ENCODE assay signal across 1 cellular context in the genomic region with DNA sequence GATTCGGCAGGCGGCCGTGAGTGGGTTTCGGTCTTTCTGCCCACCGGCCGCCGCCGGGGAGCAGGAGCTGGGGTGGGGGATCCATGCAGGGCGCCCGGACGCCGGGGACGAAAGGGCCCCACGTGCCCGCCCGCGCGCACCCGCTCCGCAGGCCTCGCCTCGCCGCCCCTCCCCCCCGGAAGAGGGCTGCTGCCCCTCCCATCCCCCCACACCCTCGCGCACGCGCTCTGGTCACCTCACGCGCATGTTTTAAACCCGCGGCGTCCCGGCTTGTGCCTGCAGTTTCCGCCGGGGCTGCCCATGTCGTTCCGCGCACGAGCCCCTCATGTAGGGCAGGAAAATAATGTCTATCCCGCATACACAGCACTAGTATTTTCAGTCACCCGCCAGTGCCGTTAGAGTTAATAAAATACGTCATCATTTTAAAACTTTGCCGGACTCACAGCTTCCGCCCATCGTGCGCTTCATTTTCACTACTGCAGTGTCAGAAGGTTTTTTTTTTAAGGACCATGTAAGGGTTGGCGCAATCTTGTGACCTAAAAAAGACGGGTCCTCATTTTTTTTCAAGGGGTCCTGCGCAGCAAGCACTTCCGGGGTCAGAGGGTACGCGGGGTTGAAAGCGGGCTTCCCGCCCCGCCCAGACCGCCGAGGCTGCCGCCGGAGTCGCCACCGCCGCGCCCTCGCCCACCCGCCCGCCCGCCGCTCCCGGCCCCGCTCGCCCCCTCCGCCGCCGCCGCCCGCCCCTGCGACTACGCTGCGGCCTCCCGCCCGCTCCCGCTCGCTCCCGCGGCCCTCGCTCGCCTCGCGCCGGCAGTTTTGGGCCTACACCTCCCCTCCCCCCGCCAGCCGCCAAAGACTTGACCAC.
TF ChIP-seq lines count a peak whose summit lies in the region.

A gene (plus strand): TSS at position 640 of the 865 bp plus-strand sequence. CDS start 267 bp downstream, outside the sequence.

TF ChIP-seq in K562, 482 proteins besides CTCF, POLR2A, EP300 and RAD21 (continued from another document and continues in another):
- TF ChIP-seq, protein P1, sequence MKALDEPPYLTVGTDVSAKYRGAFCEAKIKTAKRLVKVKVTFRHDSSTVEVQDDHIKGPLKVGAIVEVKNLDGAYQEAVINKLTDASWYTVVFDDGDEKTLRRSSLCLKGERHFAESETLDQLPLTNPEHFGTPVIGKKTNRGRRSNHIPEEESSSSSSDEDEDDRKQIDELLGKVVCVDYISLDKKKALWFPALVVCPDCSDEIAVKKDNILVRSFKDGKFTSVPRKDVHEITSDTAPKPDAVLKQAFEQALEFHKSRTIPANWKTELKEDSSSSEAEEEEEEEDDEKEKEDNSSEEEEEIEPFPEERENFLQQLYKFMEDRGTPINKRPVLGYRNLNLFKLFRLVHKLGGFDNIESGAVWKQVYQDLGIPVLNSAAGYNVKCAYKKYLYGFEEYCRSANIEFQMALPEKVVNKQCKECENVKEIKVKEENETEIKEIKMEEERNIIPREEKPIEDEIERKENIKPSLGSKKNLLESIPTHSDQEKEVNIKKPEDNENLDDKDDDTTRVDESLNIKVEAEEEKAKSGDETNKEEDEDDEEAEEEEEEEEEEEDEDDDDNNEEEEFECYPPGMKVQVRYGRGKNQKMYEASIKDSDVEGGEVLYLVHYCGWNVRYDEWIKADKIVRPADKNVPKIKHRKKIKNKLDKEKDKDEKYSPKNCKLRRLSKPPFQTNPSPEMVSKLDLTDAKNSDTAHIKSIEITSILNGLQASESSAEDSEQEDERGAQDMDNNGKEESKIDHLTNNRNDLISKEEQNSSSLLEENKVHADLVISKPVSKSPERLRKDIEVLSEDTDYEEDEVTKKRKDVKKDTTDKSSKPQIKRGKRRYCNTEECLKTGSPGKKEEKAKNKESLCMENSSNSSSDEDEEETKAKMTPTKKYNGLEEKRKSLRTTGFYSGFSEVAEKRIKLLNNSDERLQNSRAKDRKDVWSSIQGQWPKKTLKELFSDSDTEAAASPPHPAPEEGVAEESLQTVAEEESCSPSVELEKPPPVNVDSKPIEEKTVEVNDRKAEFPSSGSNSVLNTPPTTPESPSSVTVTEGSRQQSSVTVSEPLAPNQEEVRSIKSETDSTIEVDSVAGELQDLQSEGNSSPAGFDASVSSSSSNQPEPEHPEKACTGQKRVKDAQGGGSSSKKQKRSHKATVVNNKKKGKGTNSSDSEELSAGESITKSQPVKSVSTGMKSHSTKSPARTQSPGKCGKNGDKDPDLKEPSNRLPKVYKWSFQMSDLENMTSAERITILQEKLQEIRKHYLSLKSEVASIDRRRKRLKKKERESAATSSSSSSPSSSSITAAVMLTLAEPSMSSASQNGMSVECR (CRISPR knock-in tag; IDR thresholded peaks at IDR 0.05), result no peak
- TF ChIP-seq STAG1 (CRISPR knock-in tag; IDR thresholded peaks at IDR 0.05; ENCODE audit: borderline replicate concordance) (no peak), ZEB2 (IDR thresholded peaks at IDR 0.05) (no peak), ZNF212 (CRISPR knock-in tag; IDR thresholded peaks at IDR 0.05) (no peak), HEY1 (CRISPR knock-in tag; IDR thresholded peaks at IDR 0.05; ENCODE audit: borderline replicate concordance) (no peak), ZNF347 (CRISPR knock-in tag; IDR thresholded peaks at IDR 0.05; ENCODE audit: low read depth) (no peak), ZNF75A (CRISPR knock-in tag; IDR thresholded peaks at IDR 0.05) (no peak), SRSF1 (IDR thresholded peaks at IDR 0.05; ENCODE audit: low read depth, low read length) (no peak), HDAC6 (IDR thresholded peaks at IDR 0.05; ENCODE audit: low read depth, low read length) (no peak), POLR3G (IDR thresholded peaks at IDR 0.05; ENCODE audit: extremely low read depth, insufficient read length, insufficient replicate concordance) (no peak), ZNF408 (CRISPR knock-in tag; IDR thresholded peaks at IDR 0.05; ENCODE audit: low read depth) (no peak), ADNP (tag; IDR thresholded peaks at IDR 0.05) (no peak), PHF21A (IDR thresholded peaks at IDR 0.05; ENCODE audit: borderline replicate concordance, low read depth) (no peak), CSDE1 (IDR thresholded peaks at IDR 0.05) (no peak), C11orf30 (IDR thresholded peaks at IDR 0.05; ENCODE audit: low read depth) (peak; percentile 69), GTF2A2 (tag; IDR thresholded peaks at IDR 0.05) (no peak), ZBTB1 (CRISPR knock-in tag; IDR thresholded peaks at IDR 0.05; ENCODE audit: borderline replicate concordance, low read depth) (peak; percentile 12; the same call in 1 of the 2 replicates)
- TF ChIP-seq, protein P2, sequence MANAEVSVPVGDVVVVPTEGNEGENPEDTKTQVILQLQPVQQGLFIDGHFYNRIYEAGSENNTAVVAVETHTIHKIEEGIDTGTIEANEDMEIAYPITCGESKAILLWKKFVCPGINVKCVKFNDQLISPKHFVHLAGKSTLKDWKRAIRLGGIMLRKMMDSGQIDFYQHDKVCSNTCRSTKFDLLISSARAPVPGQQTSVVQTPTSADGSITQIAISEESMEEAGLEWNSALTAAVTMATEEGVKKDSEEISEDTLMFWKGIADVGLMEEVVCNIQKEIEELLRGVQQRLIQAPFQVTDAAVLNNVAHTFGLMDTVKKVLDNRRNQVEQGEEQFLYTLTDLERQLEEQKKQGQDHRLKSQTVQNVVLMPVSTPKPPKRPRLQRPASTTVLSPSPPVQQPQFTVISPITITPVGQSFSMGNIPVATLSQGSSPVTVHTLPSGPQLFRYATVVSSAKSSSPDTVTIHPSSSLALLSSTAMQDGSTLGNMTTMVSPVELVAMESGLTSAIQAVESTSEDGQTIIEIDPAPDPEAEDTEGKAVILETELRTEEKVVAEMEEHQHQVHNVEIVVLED (CRISPR knock-in tag; IDR thresholded peaks at IDR 0.05), result no peak
- TF ChIP-seq, protein P3, sequence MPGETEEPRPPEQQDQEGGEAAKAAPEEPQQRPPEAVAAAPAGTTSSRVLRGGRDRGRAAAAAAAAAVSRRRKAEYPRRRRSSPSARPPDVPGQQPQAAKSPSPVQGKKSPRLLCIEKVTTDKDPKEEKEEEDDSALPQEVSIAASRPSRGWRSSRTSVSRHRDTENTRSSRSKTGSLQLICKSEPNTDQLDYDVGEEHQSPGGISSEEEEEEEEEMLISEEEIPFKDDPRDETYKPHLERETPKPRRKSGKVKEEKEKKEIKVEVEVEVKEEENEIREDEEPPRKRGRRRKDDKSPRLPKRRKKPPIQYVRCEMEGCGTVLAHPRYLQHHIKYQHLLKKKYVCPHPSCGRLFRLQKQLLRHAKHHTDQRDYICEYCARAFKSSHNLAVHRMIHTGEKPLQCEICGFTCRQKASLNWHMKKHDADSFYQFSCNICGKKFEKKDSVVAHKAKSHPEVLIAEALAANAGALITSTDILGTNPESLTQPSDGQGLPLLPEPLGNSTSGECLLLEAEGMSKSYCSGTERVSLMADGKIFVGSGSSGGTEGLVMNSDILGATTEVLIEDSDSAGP (CRISPR knock-in tag; IDR thresholded peaks at IDR 0.05), result no peak
- TF ChIP-seq, protein P4, sequence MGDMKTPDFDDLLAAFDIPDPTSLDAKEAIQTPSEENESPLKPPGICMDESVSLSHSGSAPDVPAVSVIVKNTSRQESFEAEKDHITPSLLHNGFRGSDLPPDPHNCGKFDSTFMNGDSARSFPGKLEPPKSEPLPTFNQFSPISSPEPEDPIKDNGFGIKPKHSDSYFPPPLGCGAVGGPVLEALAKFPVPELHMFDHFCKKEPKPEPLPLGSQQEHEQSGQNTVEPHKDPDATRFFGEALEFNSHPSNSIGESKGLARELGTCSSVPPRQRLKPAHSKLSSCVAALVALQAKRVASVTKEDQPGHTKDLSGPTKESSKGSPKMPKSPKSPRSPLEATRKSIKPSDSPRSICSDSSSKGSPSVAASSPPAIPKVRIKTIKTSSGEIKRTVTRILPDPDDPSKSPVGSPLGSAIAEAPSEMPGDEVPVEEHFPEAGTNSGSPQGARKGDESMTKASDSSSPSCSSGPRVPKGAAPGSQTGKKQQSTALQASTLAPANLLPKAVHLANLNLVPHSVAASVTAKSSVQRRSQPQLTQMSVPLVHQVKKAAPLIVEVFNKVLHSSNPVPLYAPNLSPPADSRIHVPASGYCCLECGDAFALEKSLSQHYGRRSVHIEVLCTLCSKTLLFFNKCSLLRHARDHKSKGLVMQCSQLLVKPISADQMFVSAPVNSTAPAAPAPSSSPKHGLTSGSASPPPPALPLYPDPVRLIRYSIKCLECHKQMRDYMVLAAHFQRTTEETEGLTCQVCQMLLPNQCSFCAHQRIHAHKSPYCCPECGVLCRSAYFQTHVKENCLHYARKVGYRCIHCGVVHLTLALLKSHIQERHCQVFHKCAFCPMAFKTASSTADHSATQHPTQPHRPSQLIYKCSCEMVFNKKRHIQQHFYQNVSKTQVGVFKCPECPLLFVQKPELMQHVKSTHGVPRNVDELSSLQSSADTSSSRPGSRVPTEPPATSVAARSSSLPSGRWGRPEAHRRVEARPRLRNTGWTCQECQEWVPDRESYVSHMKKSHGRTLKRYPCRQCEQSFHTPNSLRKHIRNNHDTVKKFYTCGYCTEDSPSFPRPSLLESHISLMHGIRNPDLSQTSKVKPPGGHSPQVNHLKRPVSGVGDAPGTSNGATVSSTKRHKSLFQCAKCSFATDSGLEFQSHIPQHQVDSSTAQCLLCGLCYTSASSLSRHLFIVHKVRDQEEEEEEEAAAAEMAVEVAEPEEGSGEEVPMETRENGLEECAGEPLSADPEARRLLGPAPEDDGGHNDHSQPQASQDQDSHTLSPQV (IDR thresholded peaks at IDR 0.05), result no peak
- TF ChIP-seq, protein P5, sequence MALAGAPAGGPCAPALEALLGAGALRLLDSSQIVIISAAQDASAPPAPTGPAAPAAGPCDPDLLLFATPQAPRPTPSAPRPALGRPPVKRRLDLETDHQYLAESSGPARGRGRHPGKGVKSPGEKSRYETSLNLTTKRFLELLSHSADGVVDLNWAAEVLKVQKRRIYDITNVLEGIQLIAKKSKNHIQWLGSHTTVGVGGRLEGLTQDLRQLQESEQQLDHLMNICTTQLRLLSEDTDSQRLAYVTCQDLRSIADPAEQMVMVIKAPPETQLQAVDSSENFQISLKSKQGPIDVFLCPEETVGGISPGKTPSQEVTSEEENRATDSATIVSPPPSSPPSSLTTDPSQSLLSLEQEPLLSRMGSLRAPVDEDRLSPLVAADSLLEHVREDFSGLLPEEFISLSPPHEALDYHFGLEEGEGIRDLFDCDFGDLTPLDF (CRISPR knock-in tag; IDR thresholded peaks at IDR 0.05), result no peak
- TF ChIP-seq, protein P6, sequence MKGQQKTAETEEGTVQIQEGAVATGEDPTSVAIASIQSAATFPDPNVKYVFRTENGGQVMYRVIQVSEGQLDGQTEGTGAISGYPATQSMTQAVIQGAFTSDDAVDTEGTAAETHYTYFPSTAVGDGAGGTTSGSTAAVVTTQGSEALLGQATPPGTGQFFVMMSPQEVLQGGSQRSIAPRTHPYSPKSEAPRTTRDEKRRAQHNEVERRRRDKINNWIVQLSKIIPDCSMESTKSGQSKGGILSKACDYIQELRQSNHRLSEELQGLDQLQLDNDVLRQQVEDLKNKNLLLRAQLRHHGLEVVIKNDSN (CRISPR knock-in tag; IDR thresholded peaks at IDR 0.05), result peak; percentile 49
- TF ChIP-seq, protein P7, sequence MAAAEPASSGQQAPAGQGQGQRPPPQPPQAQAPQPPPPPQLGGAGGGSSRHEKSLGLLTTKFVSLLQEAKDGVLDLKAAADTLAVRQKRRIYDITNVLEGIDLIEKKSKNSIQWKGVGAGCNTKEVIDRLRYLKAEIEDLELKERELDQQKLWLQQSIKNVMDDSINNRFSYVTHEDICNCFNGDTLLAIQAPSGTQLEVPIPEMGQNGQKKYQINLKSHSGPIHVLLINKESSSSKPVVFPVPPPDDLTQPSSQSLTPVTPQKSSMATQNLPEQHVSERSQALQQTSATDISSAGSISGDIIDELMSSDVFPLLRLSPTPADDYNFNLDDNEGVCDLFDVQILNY (CRISPR knock-in tag; IDR thresholded peaks at IDR 0.05), result no peak
- TF ChIP-seq, protein P8, sequence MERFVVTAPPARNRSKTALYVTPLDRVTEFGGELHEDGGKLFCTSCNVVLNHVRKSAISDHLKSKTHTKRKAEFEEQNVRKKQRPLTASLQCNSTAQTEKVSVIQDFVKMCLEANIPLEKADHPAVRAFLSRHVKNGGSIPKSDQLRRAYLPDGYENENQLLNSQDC (CRISPR knock-in tag; IDR thresholded peaks at IDR 0.05), result no peak
- TF ChIP-seq, protein P9, sequence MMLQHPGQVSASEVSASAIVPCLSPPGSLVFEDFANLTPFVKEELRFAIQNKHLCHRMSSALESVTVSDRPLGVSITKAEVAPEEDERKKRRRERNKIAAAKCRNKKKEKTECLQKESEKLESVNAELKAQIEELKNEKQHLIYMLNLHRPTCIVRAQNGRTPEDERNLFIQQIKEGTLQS (IDR thresholded peaks at IDR 0.05), result peak; percentile 39; the same call in 1 of the 2 replicates
- TF ChIP-seq, protein P9 (CRISPR knock-in tag; conservative IDR thresholded peaks at IDR 0.05), result peak; percentile 73; the same call in 1 of the 2 replicates
- TF ChIP-seq, protein P10, sequence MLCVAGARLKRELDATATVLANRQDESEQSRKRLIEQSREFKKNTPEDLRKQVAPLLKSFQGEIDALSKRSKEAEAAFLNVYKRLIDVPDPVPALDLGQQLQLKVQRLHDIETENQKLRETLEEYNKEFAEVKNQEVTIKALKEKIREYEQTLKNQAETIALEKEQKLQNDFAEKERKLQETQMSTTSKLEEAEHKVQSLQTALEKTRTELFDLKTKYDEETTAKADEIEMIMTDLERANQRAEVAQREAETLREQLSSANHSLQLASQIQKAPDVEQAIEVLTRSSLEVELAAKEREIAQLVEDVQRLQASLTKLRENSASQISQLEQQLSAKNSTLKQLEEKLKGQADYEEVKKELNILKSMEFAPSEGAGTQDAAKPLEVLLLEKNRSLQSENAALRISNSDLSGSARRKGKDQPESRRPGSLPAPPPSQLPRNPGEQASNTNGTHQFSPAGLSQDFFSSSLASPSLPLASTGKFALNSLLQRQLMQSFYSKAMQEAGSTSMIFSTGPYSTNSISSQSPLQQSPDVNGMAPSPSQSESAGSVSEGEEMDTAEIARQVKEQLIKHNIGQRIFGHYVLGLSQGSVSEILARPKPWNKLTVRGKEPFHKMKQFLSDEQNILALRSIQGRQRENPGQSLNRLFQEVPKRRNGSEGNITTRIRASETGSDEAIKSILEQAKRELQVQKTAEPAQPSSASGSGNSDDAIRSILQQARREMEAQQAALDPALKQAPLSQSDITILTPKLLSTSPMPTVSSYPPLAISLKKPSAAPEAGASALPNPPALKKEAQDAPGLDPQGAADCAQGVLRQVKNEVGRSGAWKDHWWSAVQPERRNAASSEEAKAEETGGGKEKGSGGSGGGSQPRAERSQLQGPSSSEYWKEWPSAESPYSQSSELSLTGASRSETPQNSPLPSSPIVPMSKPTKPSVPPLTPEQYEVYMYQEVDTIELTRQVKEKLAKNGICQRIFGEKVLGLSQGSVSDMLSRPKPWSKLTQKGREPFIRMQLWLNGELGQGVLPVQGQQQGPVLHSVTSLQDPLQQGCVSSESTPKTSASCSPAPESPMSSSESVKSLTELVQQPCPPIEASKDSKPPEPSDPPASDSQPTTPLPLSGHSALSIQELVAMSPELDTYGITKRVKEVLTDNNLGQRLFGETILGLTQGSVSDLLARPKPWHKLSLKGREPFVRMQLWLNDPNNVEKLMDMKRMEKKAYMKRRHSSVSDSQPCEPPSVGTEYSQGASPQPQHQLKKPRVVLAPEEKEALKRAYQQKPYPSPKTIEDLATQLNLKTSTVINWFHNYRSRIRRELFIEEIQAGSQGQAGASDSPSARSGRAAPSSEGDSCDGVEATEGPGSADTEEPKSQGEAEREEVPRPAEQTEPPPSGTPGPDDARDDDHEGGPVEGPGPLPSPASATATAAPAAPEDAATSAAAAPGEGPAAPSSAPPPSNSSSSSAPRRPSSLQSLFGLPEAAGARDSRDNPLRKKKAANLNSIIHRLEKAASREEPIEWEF (CRISPR knock-in tag; IDR thresholded peaks at IDR 0.05), result peak; percentile 20; the same call in 1 of the 2 replicates
